3 cellular contexts compared by ENCODE assay signal in genomic region chr10:24988831-24989769, GRCh38.
A peak's percentile ranks its signal among the peaks of the same experiment; 100 is the strongest.
TF ChIP-seq lines count a peak whose summit lies in the region.

No MANE protein-coding gene starts in this region.

TF ChIP-seq in SK-N-SH, 30 proteins besides CTCF, POLR2A, EP300 and RAD21:
- TF ChIP-seq GATA2 (CRISPR knock-in tag; IDR thresholded peaks at IDR 0.05) (no peak), MXI1 (IDR thresholded peaks at IDR 0.05; ENCODE audit: low read depth, low read length) (no peak), ZBTB33 (IDR thresholded peaks at IDR 0.05; ENCODE audit: borderline replicate concordance, low read depth) (no peak), CHD2 (IDR thresholded peaks at IDR 0.05; ENCODE audit: low read length, partially characterized antibody) (no peak), REST (IDR thresholded peaks at IDR 0.05; ENCODE audit: low read depth, low read length) (no peak), FOSL2 (IDR thresholded peaks at IDR 0.05; ENCODE audit: borderline replicate concordance, low read depth) (no peak)

TF ChIP-seq in SK-N-SH treated with all-trans-retinoic acid at 6 μM for 48 hours, 23 proteins besides CTCF, POLR2A, EP300 and RAD21:
- no peak for TF ChIP-seq TCF4 (CRISPR knock-in tag; IDR thresholded peaks at IDR 0.05; ENCODE audit: borderline replicate concordance)
- TF ChIP-seq ISL1 (CRISPR knock-in tag; IDR thresholded peaks at IDR 0.05): no peak
- no peak for TF ChIP-seq ZNF8 (CRISPR knock-in tag; IDR thresholded peaks at IDR 0.05)
- TF ChIP-seq POU6F1 (CRISPR knock-in tag; IDR thresholded peaks at IDR 0.05; ENCODE audit: borderline replicate concordance, low read depth): no peak
- no peak for TF ChIP-seq ESRRG (CRISPR knock-in tag; IDR thresholded peaks at IDR 0.05)
- TF ChIP-seq OSR1 (CRISPR knock-in tag; IDR thresholded peaks at IDR 0.05): no peak
- TF ChIP-seq ZNF70 (CRISPR knock-in tag; IDR thresholded peaks at IDR 0.05): no peak
- no peak for TF ChIP-seq SNAI2 (CRISPR knock-in tag; IDR thresholded peaks at IDR 0.05)
- no peak for TF ChIP-seq ARNTL (CRISPR knock-in tag; IDR thresholded peaks at IDR 0.05; ENCODE audit: borderline replicate concordance, low read depth)

TF ChIP-seq in HepG2, 621 proteins besides CTCF, POLR2A, EP300 and RAD21:
- TF ChIP-seq CEBPB (IDR thresholded peaks at IDR 0.05; ENCODE audit: borderline replicate concordance, low read depth, low read length): peak; percentile 18; the same call in 1 of the 2 replicates
- TF ChIP-seq ZNF101 (CRISPR knock-in tag; IDR thresholded peaks at IDR 0.05; ENCODE audit: borderline replicate concordance, low read depth): no peak
TF ChIP-seq in HepG2: peak in this region for 1.
